ENCODE assay signal across 8 cellular contexts in the genomic region with DNA sequence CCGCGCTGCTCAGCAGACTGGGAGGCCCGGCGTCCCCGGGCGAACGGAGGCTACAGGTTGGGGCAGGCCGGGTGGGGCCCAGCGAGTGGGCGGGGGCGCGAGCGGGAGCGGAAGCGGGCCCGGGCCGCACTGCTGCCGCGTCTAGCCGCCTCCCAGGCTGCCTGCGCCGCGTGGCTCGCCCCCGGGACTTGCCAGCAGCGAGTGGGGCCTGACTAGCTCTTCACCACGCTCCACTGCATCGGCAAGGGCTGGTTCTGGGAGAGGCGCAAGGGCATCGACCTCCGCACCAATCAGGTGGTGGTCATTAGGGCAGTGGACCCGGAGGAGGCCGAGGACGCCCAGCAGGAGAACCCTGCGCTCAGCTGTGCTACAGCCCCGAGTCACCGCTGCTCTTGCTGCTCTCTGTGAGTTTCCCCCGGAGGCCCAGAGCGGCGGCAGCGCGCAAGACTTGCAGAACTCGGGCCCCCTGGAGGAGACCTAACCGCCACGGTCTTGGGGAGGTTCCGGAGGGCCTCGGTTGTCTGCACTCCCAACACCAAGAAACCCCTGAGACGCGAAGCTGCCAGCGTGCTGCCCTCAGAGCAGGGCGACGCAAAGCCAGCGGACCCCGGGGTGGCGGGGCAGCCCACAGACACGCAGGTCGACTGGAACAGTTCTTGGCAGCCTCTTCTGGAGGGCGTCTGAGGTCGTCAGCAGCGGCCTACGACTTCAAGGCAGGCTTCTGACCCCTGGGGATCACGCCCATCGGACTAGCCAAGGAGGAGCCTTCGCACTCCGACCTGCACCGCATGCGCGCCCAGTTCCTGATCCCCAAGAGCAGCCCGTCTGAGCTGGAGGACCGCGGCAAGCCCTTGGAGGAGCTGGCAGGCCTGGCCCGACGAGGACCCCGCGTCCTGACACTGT. TPM values are rescaled to one million over a fixed set of nuclear protein-coding genes. Genes with fewer than 3 reads are reported as not detected.
DNase-seq lines count a peak whose midpoint lies in the region; ATAC-seq lines count a peak whose summit lies in the region.

No MANE protein-coding gene starts in this region.

- H3K36me3 ChIP-seq in rectal smooth muscle tissue (ENCODE audit: control insufficient read depth, insufficient read depth, low read length) (no peaks in the 10 kb centered on the region), urinary bladder (ENCODE audit: insufficient read depth) (no peaks in the 10 kb centered on the region)

- H3K4me3 ChIP-seq in GM08714 (ENCODE audit: low read length) (peak overlapping the region; percentile 5; the same call in 1 of the 2 replicates), rectal smooth muscle tissue (ENCODE audit: low read length) (peak overlapping the region; percentile 60), urinary bladder (ENCODE audit: low read depth, low read length) (peak overlapping the region; percentile 27)

- ATAC-seq in esophagus mucosa (peak; percentile 49), GM21447 (IDR thresholded peaks at IDR 0.05; ENCODE audit: unreplicated experiment) (no peak), GM21576 (IDR thresholded peaks at IDR 0.05; ENCODE audit: unreplicated experiment) (no peak)

- no peaks in the 10 kb centered on the region for H3K27me3 ChIP-seq in rectal smooth muscle tissue (ENCODE audit: control insufficient read depth, insufficient read depth, low read length)

- DNase-seq in activated CD8-positive, alpha-beta memory T cell treated with anti-CD3 and anti-CD28 coated beads for 24 hours, result peak; percentile 86
- DNase-seq in COLO829 (ENCODE audit: low spot score), result no peak

- H3K27ac ChIP-seq in rectal smooth muscle tissue (ENCODE audit: low read depth, low read length) (no peak overlapping the region), urinary bladder (ENCODE audit: low read depth) (no peak overlapping the region)

- H3K4me1 ChIP-seq in rectal smooth muscle tissue (ENCODE audit: control insufficient read depth, insufficient read depth, low read length) (no peaks in the 10 kb centered on the region), urinary bladder (ENCODE audit: insufficient read depth) (no peaks in the 10 kb centered on the region)

- H3K9ac ChIP-seq in rectal smooth muscle tissue (ENCODE audit: low read length), result no peak overlapping the region

- WGBS in urinary bladder, result 40% methylated on average over 75 of the region's 75 CpGs

RNA-seq across cellular contexts. Expression of gene PTPN2, which starts 27.2 kb away (rescaled TPM):
- 24.9 TPM for total RNA-seq in esophagus mucosa
- 36.9 TPM for total RNA-seq in urinary bladder
- 27.0 TPM for polyA plus RNA-seq in urinary bladder

RNA-seq across cellular contexts. Expression of gene SEH1L, which starts 36.5 kb away (rescaled TPM):
- total RNA-seq in esophagus mucosa (41.4 TPM), urinary bladder (26.6 TPM)
- 18.1 TPM for polyA plus RNA-seq in urinary bladder

Comparison
In these comparisons a context has a peak if more than half of its experiments do, and no peak if none do; other contexts are left out.
1. H3K4me3 ChIP-seq: peak in every context shown above with its lines; median percentile 60 in rectal smooth muscle tissue; 27 in urinary bladder; 5 in GM08714.